ENCODE assay signal across 1 cellular context in genomic region chrX:139642241-139642927, GRCh38.
A peak's percentile ranks its signal among the peaks of the same experiment; 100 is the strongest.
TF ChIP-seq lines count a peak whose summit lies in the region.

No MANE protein-coding gene starts in this region.

TF ChIP-seq in HEK293, 187 proteins besides CTCF, POLR2A, EP300 and RAD21 (continued from another document):
- TF ChIP-seq ATF2 (tag by site-specific recombination; IDR thresholded peaks at IDR 0.05; ENCODE audit: low read depth) (no peak), ZBTB17 (tag by site-specific recombination; IDR thresholded peaks at IDR 0.05) (peak; percentile 45; the same call in 1 of the 2 replicates), MEIS1 (CRISPR knock-in tag; IDR thresholded peaks at IDR 0.05; ENCODE audit: borderline replicate concordance) (no peak), ZNF639 (tag by site-specific recombination; IDR thresholded peaks at IDR 0.05) (no peak)
